Comparison of ENCODE assay signal across 8 cellular contexts in genomic region chr12:27014859-27015729, GRCh38. TPM values are rescaled to one million over a fixed set of nuclear protein-coding genes. Genes with fewer than 3 reads are reported as not detected.
A peak's percentile ranks its signal among the peaks of the same experiment; 100 is the strongest.
DNase-seq lines count a peak whose midpoint lies in the region; ATAC-seq, FAIRE-seq and TF ChIP-seq lines count a peak whose summit lies in the region.

No MANE protein-coding gene starts in this region.

- H3K36me3 ChIP-seq in KOPT-K1 (ENCODE audit: insufficient read depth, low read length) (peaks cover 12% of the 10 kb centered on the region), bronchial epithelial cell (ENCODE audit: control insufficient read depth, insufficient read depth, low read length) (no peaks in the 10 kb centered on the region), mucosa of descending colon (ENCODE audit: low read depth) (no peaks in the 10 kb centered on the region)

- ATAC-seq in mucosa of descending colon (peak; percentile 54), GM18498 (IDR thresholded peaks at IDR 0.05; ENCODE audit: unreplicated experiment) (no peak), GM18870 (IDR thresholded peaks at IDR 0.05; ENCODE audit: unreplicated experiment) (no peak), HG03175 (IDR thresholded peaks at IDR 0.05; ENCODE audit: unreplicated experiment) (no peak)

- H3K27ac ChIP-seq in KOPT-K1 (ENCODE audit: low read depth, low read length, poor library complexity, severe bottlenecking), result peak overlapping the region; percentile 99

- intact Hi-C loops in mucosa of descending colon (cut with DNase I, micrococcal nuclease), result no loop called here

- DNase-seq in DMS53 (lab: John Stamatoyannopoulos, UW) (peak; percentile 59), bronchial epithelial cell (ENCODE audit: low read depth) (peak; percentile 43), mucosa of descending colon (peak in 1 of 3 donors; percentile 7), NAMALWA (ENCODE audit: low spot score) (no peak)

- peaks cover 12% of the 10 kb centered on the region for H3K4me1 ChIP-seq in mucosa of descending colon (ENCODE audit: low read depth)

- H3K27me3 ChIP-seq in bronchial epithelial cell (ENCODE audit: control insufficient read depth, insufficient read depth, low read length), result no peaks in the 10 kb centered on the region

- TF ChIP-seq CTCF in bronchial epithelial cell (IDR thresholded peaks at IDR 0.05; ENCODE audit: insufficient read depth, low read length, severe bottlenecking), result no peak
- no peak for TF ChIP-seq CTCF in mucosa of descending colon (IDR thresholded peaks at IDR 0.05)

- H3K4me3 ChIP-seq in bronchial epithelial cell (ENCODE audit: low read depth, low read length) (peak overlapping the region; percentile 53), mucosa of descending colon (no peak overlapping the region)

- no peak for FAIRE-seq in bronchial epithelial cell (lab: Jason Lieb, UNC)

- H3K9me3 ChIP-seq in KOPT-K1 (ENCODE audit: insufficient read depth, low read length, poor library complexity, severe bottlenecking), result no peaks in the 10 kb centered on the region
- H3K9me3 ChIP-seq in mucosa of descending colon, result no peaks in the 10 kb centered on the region

RNA-seq across cellular contexts. Expression of gene TM7SF3, which starts 0.9 kb away (rescaled TPM):
- total RNA-seq in bronchial epithelial cell, result 397 and 426 TPM in 2 replicates
- 10 to 100 TPM; 47.6 to 69.9 (median 48.0) TPM for total RNA-seq in mucosa of descending colon

RNA-seq across cellular contexts. Expression of gene MED21, which starts 7.3 kb away (rescaled TPM):
- total RNA-seq in bronchial epithelial cell (73.5 and 82.1 TPM in 2 replicates), mucosa of descending colon (10 to 100 TPM; 37.0 to 56.9 (median 38.8) TPM)
